In genomic region chr6:27130668-27131428, GRCh38 we compare ENCODE assay signal across 8 cellular contexts.
DNase-seq lines count a peak whose midpoint lies in the region; ATAC-seq and TF ChIP-seq lines count a peak whose summit lies in the region.

No MANE protein-coding gene starts in this region.

- TF ChIP-seq CTCF in esophagus squamous epithelium (IDR thresholded peaks at IDR 0.05), result no peak

- H3K4me1 ChIP-seq in ES-I3 (ENCODE audit: insufficient read depth, low read length) (no peaks in the 10 kb centered on the region), esophagus squamous epithelium (peaks cover 0 to 52% (median 9%) of the 10 kb centered on the region in 3 donors), rectal smooth muscle tissue (ENCODE audit: control insufficient read depth, insufficient read depth, low read length) (peaks cover 4% of the 10 kb centered on the region)

- peak; percentile 54 for DNase-seq in NCI-H69 (lab: John Stamatoyannopoulos, UW)
- no peak for DNase-seq in esophagus squamous epithelium (lab: John Stamatoyannopoulos, UW)
- DNase-seq in T1000 (lab: John Stamatoyannopoulos, UW), result no peak
- no peak for DNase-seq in DMS79 treated with DMSO at 0.1 percent for 48 hours (lab: John Stamatoyannopoulos, UW)
- DNase-seq in epidermal melanocyte (ENCODE audit: insufficient read length, low spot score), result no peak

- H3K36me3 ChIP-seq in ES-I3 (ENCODE audit: insufficient read depth, low read length), result no peaks in the 10 kb centered on the region
- H3K36me3 ChIP-seq in esophagus squamous epithelium, result no peaks in the 10 kb centered on the region
- no peaks in the 10 kb centered on the region for H3K36me3 ChIP-seq in rectal smooth muscle tissue (ENCODE audit: control insufficient read depth, insufficient read depth, low read length)

- intact Hi-C loops in esophagus squamous epithelium (cut with DNase I), result loop anchor here (10.0 kb wide), 1 partner anchor 1006 kb away; a partner anchor contains a TSS

- peak overlapping the region in 3 of 4 donors; percentile 58 to 71 (median 58) for H3K4me3 ChIP-seq in esophagus squamous epithelium
- H3K4me3 ChIP-seq in rectal smooth muscle tissue (ENCODE audit: low read length), result peak overlapping the region; percentile 85

- 28 to 37% methylated on average over 7 of the region's 7 CpGs for WGBS in esophagus squamous epithelium, 2 donors

- H3K9me3 ChIP-seq in ES-I3 (ENCODE audit: control insufficient read depth, insufficient read depth, low read length) (no peaks in the 10 kb centered on the region), esophagus squamous epithelium (no peaks in the 10 kb centered on the region)

- H3K9ac ChIP-seq in ES-I3 (ENCODE audit: low read depth, low read length) (peak overlapping the region; percentile 93), rectal smooth muscle tissue (ENCODE audit: low read length) (no peak overlapping the region)

- H3K27ac ChIP-seq in esophagus squamous epithelium, result peak overlapping the region; percentile 91 to 98 (median 95)
- no peak overlapping the region for H3K27ac ChIP-seq in rectal smooth muscle tissue (ENCODE audit: low read depth, low read length)

- no peak for TF ChIP-seq POLR2A in esophagus squamous epithelium (IDR thresholded peaks at IDR 0.05)

- no peak for ATAC-seq in HG03097 (IDR thresholded peaks at IDR 0.05; ENCODE audit: low FRiP score, unreplicated experiment)

- no peaks in the 10 kb centered on the region for H3K27me3 ChIP-seq in esophagus squamous epithelium
- H3K27me3 ChIP-seq in rectal smooth muscle tissue (ENCODE audit: control insufficient read depth, insufficient read depth, low read length), result no peaks in the 10 kb centered on the region
